Comparison of ENCODE assay signal across 31 cellular contexts in genomic region chr4:137000432-137000831, GRCh38.
"Had no signal": no experiment of that assay in that cellular context is flagged by ENCODE, and none has a peak within 500 bp of the region (broad histone marks: within the 10 kb centered on the region; RNA-seq: fewer than 3 reads in every experiment).

No MANE protein-coding gene starts in this region.

- H3K9me3 Mint-ChIP-seq: activated naive CD4-positive, alpha-beta T cell treated with anti-CD3 and anti-CD28 coated beads, Interleukin-2, amount 50 U/mL, for 24 hours had no signal

- H3K4me3 ChIP-seq: breast epithelium, esophagus squamous epithelium, left lung, mucosa of descending colon, right atrium auricular region, upper lobe of left lung had no signal

- H3K9me3 ChIP-seq: mucosa of descending colon had no signal

- H3K36me3 Mint-ChIP-seq: activated naive CD4-positive, alpha-beta T cell treated with anti-CD3 and anti-CD28 coated beads, Interleukin-2, amount 50 U/mL, for 24 hours; naive B cell; stimulated activated memory B cell treated with anti-CD40 and anti-IgM and Interleukin-4, amounts not matched to agents 10 μg/mL and 1 μg/mL and 100 μg/mL, for 72 hours had no signal

- H3K4me3 Mint-ChIP-seq: activated B cell treated with CpG ODN at 0.5 μM for 24 hours; activated CD8-positive, alpha-beta T cell treated with anti-CD3 and anti-CD28 coated beads for 36 hours; activated naive CD4-positive, alpha-beta T cell treated with anti-CD3 and anti-CD28 coated beads, Interleukin-2, amount 50 U/mL, for 24 hours; activated naive CD8-positive, alpha-beta T cell treated with anti-CD3 and anti-CD28 coated beads, Interleukin-2, amount 50 U/mL, for 24 hours; activated T-cell treated with anti-CD3 and anti-CD28 coated beads, Interleukin-2, amount 50 U/mL, for 4 hours; naive B cell; stimulated activated memory B cell treated with anti-CD40 and anti-IgM and Interleukin-4, amounts not matched to agents 10 μg/mL and 1 μg/mL and 100 μg/mL, for 72 hours; stimulated activated naive CD8-positive, alpha-beta T cell treated with anti-CD3 and anti-CD28 coated beads, Interleukin-15, amount 100 ng/mL, for 72 hours; T-helper 2 cell treated with Interferon-gamma antibody and Interleukin-4, amounts not matched to agents 5 μg/mL and 100 μg/mL, for 36 hours had no signal

- H3K4me1 ChIP-seq: breast epithelium, esophagus squamous epithelium, left lung, parathyroid adenoma, right atrium auricular region, upper lobe of left lung had no signal

- ATAC-seq: activated CD8-positive, alpha-beta T cell treated with anti-CD3 and anti-CD28 coated beads for 36 hours; activated T-cell treated with anti-CD3 and anti-CD28 coated beads, Interleukin-2, amount 50 U/mL, for 4 hours; left lung; mucosa of descending colon; stimulated activated memory B cell treated with anti-CD40 and anti-IgM and Interleukin-4, amounts not matched to agents 10 μg/mL and 1 μg/mL and 100 μg/mL, for 72 hours; stimulated activated naive CD8-positive, alpha-beta T cell treated with anti-CD3 and anti-CD28 coated beads, Interleukin-15, amount 100 ng/mL, for 72 hours had no signal

- H3K36me3 ChIP-seq: breast epithelium, esophagus squamous epithelium, left lung, right atrium auricular region, upper lobe of left lung had no signal

- H3K9ac ChIP-seq: parathyroid adenoma had no signal

- H3K27ac ChIP-seq: breast epithelium, epithelial cell of prostate, esophagus squamous epithelium, left lung, parathyroid adenoma, right atrium auricular region, upper lobe of left lung had no signal

- H3K27me3 Mint-ChIP-seq: activated B cell treated with CpG ODN at 0.5 μM for 24 hours; activated CD8-positive, alpha-beta T cell treated with anti-CD3 and anti-CD28 coated beads for 36 hours; activated naive CD4-positive, alpha-beta T cell treated with anti-CD3 and anti-CD28 coated beads, Interleukin-2, amount 50 U/mL, for 24 hours; activated naive CD8-positive, alpha-beta T cell treated with anti-CD3 and anti-CD28 coated beads, Interleukin-2, amount 50 U/mL, for 24 hours; naive B cell; stimulated activated memory B cell treated with anti-CD40 and anti-IgM and Interleukin-4, amounts not matched to agents 10 μg/mL and 1 μg/mL and 100 μg/mL, for 72 hours; stimulated activated naive CD8-positive, alpha-beta T cell treated with anti-CD3 and anti-CD28 coated beads, Interleukin-15, amount 100 ng/mL, for 72 hours had no signal

- DNase-seq: activated B cell treated with CpG ODN at 0.5 μM for 24 hours; activated CD4-positive, alpha-beta T cell treated with anti-CD3 and anti-CD28 coated beads, Interleukin-2, amount 50 U/mL, for 1 hour; activated CD8-positive, alpha-beta T cell treated with anti-CD3 and anti-CD28 coated beads for 36 hours; activated naive CD8-positive, alpha-beta T cell treated with anti-CD3 and anti-CD28 coated beads, Interleukin-2, amount 50 U/mL, for 24 hours; activated T-cell treated with anti-CD3 and anti-CD28 coated beads, Interleukin-2, amount 50 U/mL, for 4 hours; amygdala; central memory CD4-positive, alpha-beta T cell; dermis blood vessel endothelial cell; effector CD4-positive, alpha-beta T cell; esophagus squamous epithelium; naive B cell; occipital lobe; stimulated activated CD4-positive, alpha-beta T cell treated with anti-CD3 and anti-CD28 coated beads, Interleukin-12 subunit alpha, Interleukin-12 subunit beta, amount 100 ng/mL, for 4 hours; stimulated activated CD4-positive, alpha-beta T cell treated with anti-CD3 and anti-CD28 coated beads, Interleukin-4, amount 100 ng/mL, for 24 hours; stimulated activated CD8-positive, alpha-beta memory T cell treated with anti-CD3 and anti-CD28 coated beads, Interleukin-4, amount 100 ng/mL, for 48 hours; stimulated activated naive CD8-positive, alpha-beta T cell treated with anti-CD3 and anti-CD28 coated beads, Interleukin-15, amount 100 ng/mL, for 72 hours; substantia nigra; T-helper 1 cell; upper lobe of left lung had no signal

- H3K27ac Mint-ChIP-seq: activated B cell treated with CpG ODN at 0.5 μM for 24 hours; activated CD8-positive, alpha-beta T cell treated with anti-CD3 and anti-CD28 coated beads for 36 hours; activated naive CD4-positive, alpha-beta T cell treated with anti-CD3 and anti-CD28 coated beads, Interleukin-2, amount 50 U/mL, for 24 hours; activated naive CD8-positive, alpha-beta T cell treated with anti-CD3 and anti-CD28 coated beads, Interleukin-2, amount 50 U/mL, for 24 hours; activated T-helper 2 cell treated with anti-CD3 and anti-CD28 coated beads, Interferon-gamma antibody, Interleukin-2, Interleukin-4, amounts not matched to agents 10 μg/mL and 5 μg/mL and 100 μg/mL, durations not matched to agents 14 hours and 24 hours and 36 hours; naive B cell; stimulated activated memory B cell treated with anti-CD40 and anti-IgM and Interleukin-4, amounts not matched to agents 10 μg/mL and 1 μg/mL and 100 μg/mL, for 72 hours; stimulated activated naive CD8-positive, alpha-beta T cell treated with anti-CD3 and anti-CD28 coated beads, Interleukin-15, amount 100 ng/mL, for 72 hours; T-helper 2 cell treated with Interferon-gamma antibody and Interleukin-4, amounts not matched to agents 5 μg/mL and 100 μg/mL, for 36 hours had no signal

- H3K4me1 Mint-ChIP-seq: activated B cell treated with CpG ODN at 0.5 μM for 24 hours; activated naive CD4-positive, alpha-beta T cell treated with anti-CD3 and anti-CD28 coated beads, Interleukin-2, amount 50 U/mL, for 24 hours; activated naive CD8-positive, alpha-beta T cell treated with anti-CD3 and anti-CD28 coated beads, Interleukin-2, amount 50 U/mL, for 24 hours; naive B cell; stimulated activated memory B cell treated with anti-CD40 and anti-IgM and Interleukin-4, amounts not matched to agents 10 μg/mL and 1 μg/mL and 100 μg/mL, for 72 hours; stimulated activated naive CD8-positive, alpha-beta T cell treated with anti-CD3 and anti-CD28 coated beads, Interleukin-15, amount 100 ng/mL, for 72 hours had no signal

- FAIRE-seq: colon, frontal cortex had no signal
